8 cellular contexts compared by ENCODE assay signal in the genomic region with DNA sequence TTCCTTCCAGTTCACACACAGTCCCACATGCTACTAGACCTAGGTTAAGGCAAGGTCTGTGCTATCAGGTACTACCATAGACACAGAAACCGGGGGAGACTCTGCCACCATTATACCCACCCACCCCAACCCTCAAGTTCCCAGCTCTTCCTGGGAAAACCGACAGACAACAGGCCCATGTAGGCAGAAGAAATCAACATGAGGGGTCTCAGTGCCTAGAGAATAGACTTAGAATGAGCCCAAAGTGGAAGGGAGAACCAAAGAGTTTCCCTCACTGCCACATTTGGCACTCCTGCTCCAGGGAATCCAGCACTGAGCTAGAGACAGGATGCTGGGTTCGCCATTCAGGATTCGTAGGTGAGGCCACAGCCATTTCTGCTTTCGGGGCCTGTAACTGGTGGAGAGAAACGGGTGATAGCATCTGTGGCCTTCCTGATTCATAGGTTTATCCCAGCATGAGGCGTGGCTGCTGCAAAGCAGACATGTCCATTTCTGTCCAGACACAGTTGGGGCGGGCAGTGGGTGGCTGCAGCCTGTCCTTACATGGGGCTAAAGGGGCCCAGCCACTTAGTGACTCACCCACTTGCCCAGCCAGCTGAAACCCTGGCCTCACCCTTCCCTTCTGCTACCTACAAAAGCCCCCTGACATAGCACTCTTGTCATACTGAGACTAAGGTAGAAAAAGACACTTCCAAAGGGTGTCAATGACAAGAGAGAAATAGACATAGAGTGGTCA.
DNase-seq lines count a peak whose midpoint lies in the region; ATAC-seq, FAIRE-seq and TF ChIP-seq lines count a peak whose summit lies in the region.

No MANE protein-coding gene starts in this region.

- ATAC-seq in GM21381 (IDR thresholded peaks at IDR 0.05; ENCODE audit: unreplicated experiment) = peak; percentile 31
- peak; percentile 26 for ATAC-seq in thoracic aorta (ENCODE audit: insufficient number of reproducible peaks, low FRiP score, low read depth)
- no peak for ATAC-seq in HG03159 (IDR thresholded peaks at IDR 0.05; ENCODE audit: unreplicated experiment)

- peaks cover 38 to 70% of the 10 kb centered on the region in 2 donors for H3K4me1 ChIP-seq in thoracic aorta (ENCODE audit: control insufficient read depth in 1 of 2, low read depth in 2 of 2)

- TF ChIP-seq CTCF in fibroblast of villous mesenchyme (IDR thresholded peaks at IDR 0.05; ENCODE audit: insufficient read depth, low read depth, low read length) = no peak
- no peak for TF ChIP-seq CTCF in thoracic aorta (IDR thresholded peaks at IDR 0.05)

- H3K27ac ChIP-seq in thoracic aorta = peak overlapping the region; percentile 93 to 96

- no peaks in the 10 kb centered on the region for H3K36me3 ChIP-seq in thoracic aorta

- peak; percentile 85 for FAIRE-seq in RCC 7860 (lab: Jason Lieb, UNC)

- DNase-seq in Caki2 (ENCODE audit: low read depth) (peak; percentile 96), RCC 7860 (ENCODE audit: low spot score) (peak; percentile 95), fibroblast of villous mesenchyme (ENCODE audit: low read depth) (peak; percentile 80), thoracic aorta (ENCODE audit: low spot score) (peak; percentile 66), mucosa of gallbladder (ENCODE audit: low spot score) (no peak), COLO668 (lab: John Stamatoyannopoulos, UW; ENCODE audit: unreplicated experiment) (no peak)

- no peak overlapping the region for H3K4me3 ChIP-seq in fibroblast of villous mesenchyme (ENCODE audit: low read depth, low read length)
- no peak overlapping the region for H3K4me3 ChIP-seq in thoracic aorta

- H3K9me3 ChIP-seq in thoracic aorta = no peaks in the 10 kb centered on the region

- in situ Hi-C loops in Caki2 (cut with HindIII; ENCODE audit: low pct_unique_long_range_greater_than_20kb, low sequenced_read_pairs) = no loop called here

- H3K27me3 ChIP-seq in thoracic aorta (replicated peaks; ENCODE audit: insufficient read depth) = no peaks in the 10 kb centered on the region

Comparison
In these comparisons a context has a peak if more than half of its experiments do, and no peak if none do; other contexts are left out.
1. DNase-seq: peak in Caki2 (single experiment), RCC 7860 (single experiment), fibroblast of villous mesenchyme (single experiment) and thoracic aorta (single experiment); none in mucosa of gallbladder (single experiment) and COLO668 (single experiment).